In the genomic region with DNA sequence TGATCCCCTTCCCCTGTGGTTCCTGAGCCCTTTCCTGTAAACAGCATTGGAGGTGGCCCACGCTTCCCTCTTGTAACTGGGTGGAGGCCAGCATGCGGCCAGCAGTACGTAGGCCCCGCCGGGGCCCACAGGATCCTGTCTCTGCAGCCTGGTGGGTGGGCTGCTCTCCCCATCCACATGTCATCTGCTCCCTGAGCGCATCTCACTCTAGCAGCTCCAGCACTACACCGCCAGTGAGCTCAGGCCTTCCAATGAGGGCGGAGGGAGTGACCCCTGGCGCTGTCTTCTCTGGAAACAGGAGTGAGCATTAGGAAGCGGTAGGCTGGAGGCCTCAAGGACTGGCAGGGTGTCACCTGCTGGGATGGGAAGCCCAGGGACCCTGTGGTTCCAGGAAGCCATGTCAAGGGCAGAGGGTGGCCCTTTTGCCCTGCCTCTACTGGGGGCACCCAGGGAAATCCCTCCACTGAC, we compare ENCODE assay signal across 17 cellular contexts.
"Had no signal": no experiment of that assay in that cellular context is flagged by ENCODE, and none has a peak within 500 bp of the region (broad histone marks: within the 10 kb centered on the region; RNA-seq: fewer than 3 reads in every experiment).

No MANE protein-coding gene starts in this region.

- H3K9me3 Mint-ChIP-seq: activated naive CD8-positive, alpha-beta T cell treated with anti-CD3 and anti-CD28 coated beads for 36 hours; effector memory CD8-positive, alpha-beta T cell; neural crest cell had no signal

- H3K4me3 ChIP-seq: cardiac muscle cell, lung, psoas muscle, skin epidermis, stomach, upper lobe of left lung had no signal

- H3K27me3 ChIP-seq: cardiac muscle cell, stomach, upper lobe of left lung had no signal

- H3K9me3 ChIP-seq: psoas muscle, stomach, upper lobe of left lung had no signal

- H3K27me3 Mint-ChIP-seq: activated naive CD8-positive, alpha-beta T cell treated with anti-CD3 and anti-CD28 coated beads for 36 hours; effector memory CD8-positive, alpha-beta T cell had no signal

- H3K4me1 ChIP-seq: psoas muscle, upper lobe of left lung had no signal

- H3K36me3 ChIP-seq: cardiac muscle cell, upper lobe of left lung, WERI-Rb-1 had no signal

- DNase-seq: activated CD4-positive, alpha-beta T cell treated with anti-CD3 and anti-CD28 coated beads for 1 hour; activated naive CD4-positive, alpha-beta T cell; activated naive CD8-positive, alpha-beta T cell treated with anti-CD3 and anti-CD28 coated beads for 36 hours; amniotic stem cell; effector memory CD8-positive, alpha-beta T cell; psoas muscle; stimulated activated CD4-positive, alpha-beta T cell treated with anti-CD3 and anti-CD28 coated beads, Interleukin-15, amount 100 ng/mL, for 24 hours; stimulated activated CD4-positive, alpha-beta T cell treated with anti-CD3 and anti-CD28 coated beads, Interleukin-2, amount 100 ng/mL, for 48 hours; stomach; T-helper 2 cell; upper lobe of left lung; WERI-Rb-1 had no signal

- H3K27ac Mint-ChIP-seq: activated naive CD8-positive, alpha-beta T cell treated with anti-CD3 and anti-CD28 coated beads for 36 hours; effector memory CD8-positive, alpha-beta T cell had no signal

- H3K27ac ChIP-seq: cardiac muscle cell, psoas muscle, skin epidermis, stomach, upper lobe of left lung, WERI-Rb-1 had no signal

- ATAC-seq: effector memory CD8-positive, alpha-beta T cell; psoas muscle; right cardiac atrium had no signal

- H3K4me3 Mint-ChIP-seq: activated naive CD8-positive, alpha-beta T cell treated with anti-CD3 and anti-CD28 coated beads for 36 hours; effector memory CD8-positive, alpha-beta T cell; neural crest cell had no signal
